34 cellular contexts compared by ENCODE assay signal in genomic region chr19:15905026-15905425, GRCh38. TPM values are rescaled to one million over a fixed set of nuclear protein-coding genes. Genes with fewer than 3 reads are reported as not detected.
"Had no signal": no experiment of that assay in that cellular context is flagged by ENCODE, and none has a peak within 500 bp of the region (broad histone marks: within the 10 kb centered on the region; RNA-seq: fewer than 3 reads in every experiment).

No MANE protein-coding gene starts in this region.

- H3K9me3 Mint-ChIP-seq: stimulated activated naive CD8-positive, alpha-beta T cell treated with anti-CD3 and anti-CD28 coated beads, Interleukin-15, amount 100 ng/mL, for 72 hours; stimulated activated naive CD8-positive, alpha-beta T cell treated with anti-CD3 and anti-CD28 coated beads, Interleukin-15, Interleukin-2, amounts not matched to agents 100 ng/mL and 50 ng/mL, for 24 hours had no signal

- FAIRE-seq: urothelium cell line had no signal

- ATAC-seq: stimulated activated effector memory CD8-positive, alpha-beta T cell treated with anti-CD3 and anti-CD28 coated beads, Interleukin-12 subunit alpha, Interleukin-12 subunit beta, amount 100 ng/mL, for 72 hours; stimulated activated memory B cell treated with anti-CD40 and anti-IgM and Interleukin-4, amounts not matched to agents 10 μg/mL and 1 μg/mL and 100 μg/mL, for 72 hours; stimulated activated naive B cell treated with anti-CD40 and anti-IgM and Interleukin-4, amounts not matched to agents 10 μg/mL and 1 μg/mL and 100 μg/mL, for 72 hours; stimulated activated naive CD8-positive, alpha-beta T cell treated with anti-CD3 and anti-CD28 coated beads, Interleukin-15, amount 100 ng/mL, for 72 hours; stimulated activated naive CD8-positive, alpha-beta T cell treated with anti-CD3 and anti-CD28 coated beads, Interleukin-15, Interleukin-2, amounts not matched to agents 100 U/mL and 50 U/mL, for 24 hours; upper lobe of right lung had no signal

- H3K4me1 ChIP-seq: suprapubic skin, testis, thyroid gland, tibial artery, transverse colon, upper lobe of left lung, upper lobe of right lung, uterus, vagina had no signal

- H3K27ac Mint-ChIP-seq: stimulated activated effector memory CD8-positive, alpha-beta T cell treated with anti-CD3 and anti-CD28 coated beads, Interleukin-12 subunit alpha, Interleukin-12 subunit beta, amount 100 ng/mL, for 72 hours; stimulated activated memory B cell treated with anti-CD40 and anti-IgM and Interleukin-4, amounts not matched to agents 10 μg/mL and 1 μg/mL and 100 μg/mL, for 72 hours; stimulated activated naive B cell treated with anti-CD40 and anti-IgM and Interleukin-4, amounts not matched to agents 10 μg/mL and 1 μg/mL and 100 μg/mL, for 72 hours; stimulated activated naive CD8-positive, alpha-beta T cell treated with anti-CD3 and anti-CD28 coated beads, Interleukin-15, amount 100 ng/mL, for 72 hours; stimulated activated naive CD8-positive, alpha-beta T cell treated with anti-CD3 and anti-CD28 coated beads, Interleukin-15, Interleukin-2, amounts not matched to agents 100 ng/mL and 50 ng/mL, for 24 hours; type B pancreatic cell had no signal

- H3K4me3 ChIP-seq: stomach, suprapubic skin, testis, thoracic aorta, thyroid gland, tibial artery, tibial nerve, transverse colon, upper lobe of left lung, upper lobe of right lung, uterus, vagina had no signal

- H3K9me3 ChIP-seq: testis, thoracic aorta, thyroid gland, tibial artery, transverse colon, upper lobe of left lung, upper lobe of right lung, uterus, vagina had no signal

- H3K36me3 ChIP-seq: stomach, suprapubic skin, thoracic aorta, thyroid gland, tibial artery, tibial nerve, transverse colon, upper lobe of left lung, upper lobe of right lung, uterus, vagina had no signal

- H3K27ac ChIP-seq: stomach, suprapubic skin, testis, thoracic aorta, thyroid gland, tibial artery, tibial nerve, transverse colon, upper lobe of left lung, upper lobe of right lung, uterus, vagina had no signal

- DNase-seq: stimulated activated CD4-positive, alpha-beta T cell treated with anti-CD3 and anti-CD28 coated beads, Interleukin-2, amount 100 ng/mL, for 48 hours; stimulated activated CD4-positive, alpha-beta T cell treated with anti-CD3 and anti-CD28 coated beads, Interleukin-4, amount 100 ng/mL, for 1 hour; stimulated activated CD4-positive, alpha-beta T cell treated with anti-CD3 and anti-CD28 coated beads, Interleukin-4, amount 100 ng/mL, for 24 hours; stimulated activated CD4-positive, alpha-beta T cell treated with anti-CD3 and anti-CD28 coated beads, Interleukin-4, amount 100 ng/mL, for 4 hours; stimulated activated CD8-positive, alpha-beta memory T cell treated with anti-CD3 and anti-CD28 coated beads, Interleukin-4, amount 100 ng/mL, for 48 hours; stimulated activated naive B cell treated with anti-CD40 and anti-IgM and Interleukin-4, amounts not matched to agents 10 μg/mL and 1 μg/mL and 100 μg/mL, for 72 hours; stimulated activated naive CD4-positive, alpha-beta T cell; stimulated activated naive CD4-positive, alpha-beta T cell treated with Interleukin-2 at 50 U/mL for 16 hours; stimulated activated naive CD8-positive, alpha-beta T cell treated with anti-CD3 and anti-CD28 coated beads, Interleukin-15, amount 100 ng/mL, for 72 hours; stimulated activated naive CD8-positive, alpha-beta T cell treated with anti-CD3 and anti-CD28 coated beads, Interleukin-15, Interleukin-2, amounts not matched to agents 100 U/mL and 50 U/mL, for 24 hours; stomach; substantia nigra; testis; thyroid gland; tibial artery; transverse colon; trophoblast cell; upper lobe of left lung; upper lobe of right lung; uterus had no signal

- H3K27me3 Mint-ChIP-seq: type B pancreatic cell had no signal

- H3K36me3 Mint-ChIP-seq: stimulated activated effector memory CD8-positive, alpha-beta T cell treated with anti-CD3 and anti-CD28 coated beads, Interleukin-12 subunit alpha, Interleukin-12 subunit beta, amount 100 ng/mL, for 72 hours; stimulated activated memory B cell treated with anti-CD40 and anti-IgM and Interleukin-4, amounts not matched to agents 10 μg/mL and 1 μg/mL and 100 μg/mL, for 72 hours; stimulated activated naive B cell treated with anti-CD40 and anti-IgM and Interleukin-4, amounts not matched to agents 10 μg/mL and 1 μg/mL and 100 μg/mL, for 72 hours; type B pancreatic cell had no signal

- H3K27me3 ChIP-seq: testis, thyroid gland, upper lobe of left lung, vagina had no signal

- H3K4me1 Mint-ChIP-seq: stimulated activated effector memory CD8-positive, alpha-beta T cell treated with anti-CD3 and anti-CD28 coated beads, Interleukin-12 subunit alpha, Interleukin-12 subunit beta, amount 100 ng/mL, for 72 hours; stimulated activated memory B cell treated with anti-CD40 and anti-IgM and Interleukin-4, amounts not matched to agents 10 μg/mL and 1 μg/mL and 100 μg/mL, for 72 hours; stimulated activated naive B cell treated with anti-CD40 and anti-IgM and Interleukin-4, amounts not matched to agents 10 μg/mL and 1 μg/mL and 100 μg/mL, for 72 hours had no signal

- H3K4me3 Mint-ChIP-seq: stimulated activated effector memory CD8-positive, alpha-beta T cell treated with anti-CD3 and anti-CD28 coated beads, Interleukin-12 subunit alpha, Interleukin-12 subunit beta, amount 100 ng/mL, for 72 hours; stimulated activated memory B cell treated with anti-CD40 and anti-IgM and Interleukin-4, amounts not matched to agents 10 μg/mL and 1 μg/mL and 100 μg/mL, for 72 hours; stimulated activated naive B cell treated with anti-CD40 and anti-IgM and Interleukin-4, amounts not matched to agents 10 μg/mL and 1 μg/mL and 100 μg/mL, for 72 hours; stimulated activated naive CD8-positive, alpha-beta T cell treated with anti-CD3 and anti-CD28 coated beads, Interleukin-15, amount 100 ng/mL, for 72 hours; stimulated activated naive CD8-positive, alpha-beta T cell treated with anti-CD3 and anti-CD28 coated beads, Interleukin-15, Interleukin-2, amounts not matched to agents 100 ng/mL and 50 ng/mL, for 24 hours; type B pancreatic cell had no signal

RNA-seq across cellular contexts. Expression of gene CYP4F2, which starts 7.2 kb away (rescaled TPM):
- total RNA-seq: subcutaneous adipose tissue, temporal lobe, thoracic aorta, thyroid gland, tibial nerve, upper lobe of right lung, urinary bladder had no signal

RNA-seq across cellular contexts. Expression of gene CYP4F11, which starts 29.3 kb away (rescaled TPM):
- total RNA-seq: temporal lobe had no signal

RNA-seq across cellular contexts. Expression of gene OR10H4, which starts 43.8 kb away (rescaled TPM):
- total RNA-seq: stomach, subcutaneous adipose tissue, suprapubic skin, temporal lobe, thoracic aorta, thyroid gland, tibial nerve, transverse colon, upper lobe of left lung, upper lobe of right lung, ureter, urinary bladder, uterus, vagina had no signal
- polyA plus RNA-seq: stomach, thymus, urinary bladder had no signal
